Comparison of ENCODE assay signal across 14 cellular contexts in the genomic region with DNA sequence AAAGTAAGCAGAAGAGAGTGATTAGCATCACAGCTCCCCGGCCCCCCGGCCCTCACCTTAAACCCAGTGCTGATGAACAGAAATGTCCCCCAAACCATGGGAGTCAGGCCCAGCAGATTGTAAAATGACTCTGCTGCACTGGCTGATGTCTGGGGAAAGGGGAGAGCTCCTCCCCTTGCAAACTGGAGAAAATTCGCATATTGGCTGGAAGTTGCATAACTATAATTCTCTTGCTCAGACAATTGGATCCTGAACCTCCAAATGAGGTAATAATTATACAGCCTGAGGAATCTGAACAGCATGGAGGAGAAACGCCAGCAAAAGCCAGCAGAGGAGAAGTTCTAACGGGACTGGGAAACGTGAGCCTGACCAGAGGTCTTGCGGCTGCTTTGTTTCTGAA.
A peak's percentile ranks its signal among the peaks of the same experiment; 100 is the strongest.
DNase-seq lines count a peak whose midpoint lies in the region; ATAC-seq and TF ChIP-seq lines count a peak whose summit lies in the region.
"Had no signal": no experiment of that assay in that cellular context is flagged by ENCODE, and none has a peak within 500 bp of the region (broad histone marks: within the 10 kb centered on the region; RNA-seq: fewer than 3 reads in every experiment).

No MANE protein-coding gene starts in this region.

- peak; percentile 55 for DNase-seq in AG04450 (ENCODE audit: low read depth, low spot score)
- DNase-seq in PC-3, result no peak
- peak; percentile 93 for DNase-seq in fibroblast of gingiva (ENCODE audit: low read depth)
- DNase-seq in neuronal stem cell (ENCODE audit: low spot score), result no peak
- no peak for DNase-seq in stimulated activated CD4-positive, alpha-beta T cell treated with anti-CD3 and anti-CD28 coated beads, Interleukin-1b, Interleukin-23, amount 100 ng/mL, for 48 hours
- DNase-seq in activated CD8-positive, alpha-beta memory T cell treated with anti-CD3 and anti-CD28 coated beads, Interleukin-2, amount 50 U/mL, for 48 hours, result no peak
- DNase-seq in MM.1S, result no peak
- DNase-seq: activated CD4-positive, alpha-beta memory T cell treated with anti-CD3 and anti-CD28 coated beads for 36 hours; BE2C; GDM1; H9; NCI-H510A treated with DMSO at 0.1 percent for 48 hours had no signal

- H3K9ac ChIP-seq in PC-3 (ENCODE audit: low read length) (peak overlapping the region; percentile 5; the same call in 1 of the 2 replicates), neuronal stem cell (ENCODE audit: low read depth, low read length, poor library complexity) (no peak overlapping the region), MM.1S (ENCODE audit: low read length) (no peak overlapping the region)

- no peak overlapping the region for H3K4me3 ChIP-seq in AG04450 (ENCODE audit: low read depth, low read length)
- H3K4me3 ChIP-seq in PC-3 (ENCODE audit: low read length), result no peak overlapping the region
- no peak overlapping the region for H3K4me3 ChIP-seq in neuronal stem cell (ENCODE audit: low read length in 2 of 2)
- H3K4me3 ChIP-seq in MM.1S (ENCODE audit: low read length), result no peak overlapping the region

- H3K14ac ChIP-seq in neuronal stem cell (ENCODE audit: low read length), result no peak overlapping the region

- H3K79me2 ChIP-seq in PC-3 (ENCODE audit: low read length), result no peaks in the 10 kb centered on the region
- H3K79me2 ChIP-seq in MM.1S (ENCODE audit: low read length), result no peaks in the 10 kb centered on the region

- H3K9me3 ChIP-seq in AG04450 (ENCODE audit: control insufficient read depth, insufficient read depth, low read length) (no peaks in the 10 kb centered on the region), PC-3 (ENCODE audit: low read length) (no peaks in the 10 kb centered on the region), neuronal stem cell (replicated peaks in 1 of 2; ENCODE audit: control insufficient read depth in 2 of 2, insufficient read depth in 1 of 2, low read depth in 1 of 2, low read length in 2 of 2) (peaks cover 0 to 4% of the 10 kb centered on the region in 2 donors), MM.1S (replicated peaks; ENCODE audit: insufficient read depth, low read length) (no peaks in the 10 kb centered on the region)
- H3K9me3 ChIP-seq: BE2C had no signal

- no peak overlapping the region for H3K23ac ChIP-seq in neuronal stem cell (ENCODE audit: low read depth, low read length, poor library complexity)

- H2BK15ac ChIP-seq in neuronal stem cell (ENCODE audit: low read length), result no peak overlapping the region

- H3K27me3 ChIP-seq in AG04450 (ENCODE audit: control insufficient read depth, insufficient read depth, low read length) (no peaks in the 10 kb centered on the region), PC-3 (ENCODE audit: low read length) (no peaks in the 10 kb centered on the region), neuronal stem cell (ENCODE audit: control insufficient read depth in 3 of 3, insufficient read depth in 3 of 3, low read depth in 1 of 3, low read length in 3 of 3) (no peaks in the 10 kb centered on the region), MM.1S (replicated peaks; ENCODE audit: insufficient read depth, low read length) (no peaks in the 10 kb centered on the region)
- H3K27me3 ChIP-seq: BE2C had no signal

- ATAC-seq in PC-3 (peak; percentile 21), GM18502 (IDR thresholded peaks at IDR 0.05; ENCODE audit: poor library complexity, unreplicated experiment) (no peak)
- ATAC-seq: left lobe of liver had no signal

- H3K4me2 ChIP-seq in PC-3 (ENCODE audit: low read length) (peak overlapping the region; percentile 40), neuronal stem cell (ENCODE audit: insufficient read depth, low read length, poor library complexity, severe bottlenecking) (no peak overlapping the region), MM.1S (ENCODE audit: low read depth, low read length) (no peak overlapping the region)

- H4K8ac ChIP-seq in neuronal stem cell (ENCODE audit: low read depth, low read length), result no peak overlapping the region

- CTCF ChIA-PET in AG04450 (lab: Charles Lee), result no interaction called here
- CTCF ChIA-PET in PC-3 (lab: Charles Lee), result no interaction called here

- no peak for TF ChIP-seq CTCF in AG04450 (IDR thresholded peaks at IDR 0.05; ENCODE audit: low read depth, low read length)
- no peak for TF ChIP-seq CTCF in PC-3 (conservative IDR thresholded peaks at IDR 0.05; ENCODE audit: low read depth, low read length)
- TF ChIP-seq CTCF in MM.1S (IDR thresholded peaks at IDR 0.05; ENCODE audit: low read length), result no peak

- POLR2A ChIA-PET in AG04450 (lab: Yijun Ruan, JAX), result interaction anchor here (0.7 kb wide), 1 partner anchor 20 kb away, joined by 4 read pairs; no protein-coding TSS in a partner anchor
- POLR2A ChIA-PET in PC-3 (lab: Charles Lee; ENCODE audit: unreplicated experiment), result interaction anchor here (0.7 kb wide), 1 partner anchor 409 kb away, joined by 3 read pairs; no protein-coding TSS in a partner anchor

- no peaks in the 10 kb centered on the region for H3K36me3 ChIP-seq in PC-3 (ENCODE audit: low read depth, low read length)
- H3K36me3 ChIP-seq in neuronal stem cell (replicated peaks in 1 of 2; ENCODE audit: control insufficient read depth in 2 of 2, insufficient read depth in 2 of 2, low read length in 2 of 2), result no peaks in the 10 kb centered on the region
- H3K36me3 ChIP-seq in MM.1S (replicated peaks; ENCODE audit: insufficient read depth, low read length), result no peaks in the 10 kb centered on the region
- H3K36me3 ChIP-seq: BE2C had no signal

- H3F3A ChIP-seq in PC-3 (ENCODE audit: low read length, unreplicated experiment), result no peaks in the 10 kb centered on the region
- no peaks in the 10 kb centered on the region for H3F3A ChIP-seq in MM.1S (ENCODE audit: insufficient read depth, low read length)

- no peak overlapping the region for H2BK12ac ChIP-seq in neuronal stem cell (ENCODE audit: low read length)

- WGBS in neuronal stem cell (ENCODE audit: extremely low coverage in 2 of 2, insufficient read length in 2 of 2, insufficient replicate concordance in 1 of 2), 2 donors, result no CpG with 5 or more reads among the region's 7 CpGs

- peaks cover 23% of the 10 kb centered on the region for H3K4me1 ChIP-seq in PC-3 (ENCODE audit: insufficient read depth, low read length)
- H3K4me1 ChIP-seq in neuronal stem cell (ENCODE audit: control insufficient read depth in 2 of 2, insufficient read depth in 1 of 2, low read depth in 1 of 2, low read length in 2 of 2), result peaks cover 0 to 12% of the 10 kb centered on the region in 2 donors
- H3K4me1 ChIP-seq in MM.1S (ENCODE audit: low read length), result no peaks in the 10 kb centered on the region
- H3K4me1 ChIP-seq: BE2C had no signal

- H4K20me1 ChIP-seq in PC-3 (ENCODE audit: low read length), result no peaks in the 10 kb centered on the region
- H4K20me1 ChIP-seq in MM.1S (ENCODE audit: insufficient read depth, low read length), result no peaks in the 10 kb centered on the region

- H3K4ac ChIP-seq in neuronal stem cell (ENCODE audit: low read length), result no peak overlapping the region

- H4K91ac ChIP-seq in neuronal stem cell (ENCODE audit: low read depth, low read length, poor library complexity), result no peak overlapping the region

- H2AFZ ChIP-seq in PC-3 (ENCODE audit: low read length) (no peak overlapping the region), neuronal stem cell (ENCODE audit: low read length) (peak overlapping the region; percentile 69), MM.1S (ENCODE audit: low read length) (no peak overlapping the region)

- no peak overlapping the region for H3K18ac ChIP-seq in neuronal stem cell (ENCODE audit: low read length)

- BruUV-seq in PC-3 (replicated peaks; lab: Mats Ljungman, UMichigan), result no TSS peak

- no peak overlapping the region for H2BK120ac ChIP-seq in neuronal stem cell (ENCODE audit: low read depth, low read length)

- no peak overlapping the region for H2BK5ac ChIP-seq in neuronal stem cell (ENCODE audit: low read length)

- no peak overlapping the region for H2AK5ac ChIP-seq in neuronal stem cell (ENCODE audit: low read depth, low read length)

- intact Hi-C loops in PC-3 (cut with micrococcal nuclease), result loop anchor here (2.0 kb wide), 1 partner anchor 71 kb away; no protein-coding TSS in a partner anchor

- H3K79me1 ChIP-seq in neuronal stem cell (ENCODE audit: low read depth, low read length), result no peaks in the 10 kb centered on the region

- H3K9me2 ChIP-seq in PC-3 (replicated peaks; ENCODE audit: low read length), result no peaks in the 10 kb centered on the region
- H3K9me2 ChIP-seq in MM.1S (replicated peaks; ENCODE audit: insufficient read depth, low read length), result no peaks in the 10 kb centered on the region

- H3K27ac ChIP-seq in AG04450 (ENCODE audit: low read depth, low read length), result peak overlapping the region; percentile 73
- H3K27ac ChIP-seq in PC-3 (ENCODE audit: low read length), result peak overlapping the region; percentile 73
- H3K27ac ChIP-seq in neuronal stem cell (replicated peaks; ENCODE audit: low read length), result no peak overlapping the region
- no peak overlapping the region for H3K27ac ChIP-seq in MM.1S (ENCODE audit: low read length)

Comparison
In these comparisons a context has a peak if more than half of its experiments do, and no peak if none do; other contexts are left out.
1. DNase-seq: peak in AG04450 (single experiment) and fibroblast of gingiva (single experiment); none in PC-3 (single experiment), neuronal stem cell (single experiment), stimulated activated CD4-positive, alpha-beta T cell treated with anti-CD3 and anti-CD28 coated beads, Interleukin-1b, Interleukin-23, amount 100 ng/mL, for 48 hours (single experiment), activated CD8-positive, alpha-beta memory T cell treated with anti-CD3 and anti-CD28 coated beads, Interleukin-2, amount 50 U/mL, for 48 hours (single experiment) and MM.1S (single experiment).
2. H3K27ac ChIP-seq: peak in AG04450 (single experiment) and PC-3 (single experiment); none in neuronal stem cell (single experiment) and MM.1S (single experiment).